Comparison of ENCODE assay signal across 21 cellular contexts in genomic region chr1:86762336-86762735, GRCh38.
"Had no signal": no experiment of that assay in that cellular context is flagged by ENCODE, and none has a peak within 500 bp of the region (broad histone marks: within the 10 kb centered on the region; RNA-seq: fewer than 3 reads in every experiment).

No MANE protein-coding gene starts in this region.

- H3K27ac ChIP-seq: left ventricle myocardium inferior, ovary, right atrium auricular region, right lobe of liver, stomach, testis, thyroid gland, transverse colon, upper lobe of right lung had no signal

- DNase-seq: islet precursor cell; left ventricle myocardium inferior; mesendoderm; naive thymus-derived CD4-positive, alpha-beta T cell; ovary; right lobe of liver; stimulated activated CD4-positive, alpha-beta T cell treated with anti-CD3 and anti-CD28 coated beads, Interleukin-12 subunit alpha, Interleukin-12 subunit beta, amount 100 ng/mL, for 4 hours; stimulated activated CD4-positive, alpha-beta T cell treated with anti-CD3 and anti-CD28 coated beads, Interleukin-15, amount 100 ng/mL, for 24 hours; stimulated activated CD4-positive, alpha-beta T cell treated with anti-CD3 and anti-CD28 coated beads, Interleukin-2, amount 100 ng/mL, for 24 hours; stimulated activated CD4-positive, alpha-beta T cell treated with anti-CD3 and anti-CD28 coated beads, Interleukin-4, amount 100 ng/mL, for 1 hour; stimulated activated naive B cell treated with anti-CD40 and anti-IgM and Interleukin-4, amounts not matched to agents 10 μg/mL and 1 μg/mL and 100 μg/mL, for 72 hours; stimulated activated naive CD8-positive, alpha-beta T cell treated with anti-CD3 and anti-CD28 coated beads, Interleukin-15, Interleukin-2, amounts not matched to agents 100 U/mL and 50 U/mL, for 24 hours; stomach; testis; thyroid gland; transverse colon; upper lobe of right lung had no signal

- H3K4me3 ChIP-seq: left ventricle myocardium inferior, lung, ovary, right atrium auricular region, right lobe of liver, stomach, testis, thyroid gland, transverse colon, upper lobe of right lung had no signal

- FAIRE-seq: urothelium cell line had no signal

- H3K9me3 ChIP-seq: ovary, right lobe of liver, testis, thyroid gland, transverse colon, upper lobe of right lung had no signal

- H3K36me3 ChIP-seq: left ventricle myocardium inferior, ovary, right atrium auricular region, right lobe of liver, stomach, thyroid gland, transverse colon, upper lobe of right lung had no signal

- H3K27me3 ChIP-seq: ovary, right atrium auricular region, right lobe of liver, testis, thyroid gland, transverse colon, upper lobe of right lung had no signal

- H3K4me1 ChIP-seq: right lobe of liver, thyroid gland had no signal

- ATAC-seq: naive thymus-derived CD4-positive, alpha-beta T cell; natural killer cell treated with Interleukin-12 subunit alpha and Interleukin-12 subunit beta and Interleukin-15 and Interleukin-18, amount 100 ng/mL, for 72 hours; right lobe of liver; stimulated activated naive B cell treated with anti-CD40 and anti-IgM and Interleukin-4, amounts not matched to agents 10 μg/mL and 1 μg/mL and 100 μg/mL, for 72 hours; stimulated activated naive CD8-positive, alpha-beta T cell treated with anti-CD3 and anti-CD28 coated beads, Interleukin-15, Interleukin-2, amounts not matched to agents 100 U/mL and 50 U/mL, for 24 hours; upper lobe of right lung had no signal
